ENCODE assay signal across 17 cellular contexts in the genomic region with DNA sequence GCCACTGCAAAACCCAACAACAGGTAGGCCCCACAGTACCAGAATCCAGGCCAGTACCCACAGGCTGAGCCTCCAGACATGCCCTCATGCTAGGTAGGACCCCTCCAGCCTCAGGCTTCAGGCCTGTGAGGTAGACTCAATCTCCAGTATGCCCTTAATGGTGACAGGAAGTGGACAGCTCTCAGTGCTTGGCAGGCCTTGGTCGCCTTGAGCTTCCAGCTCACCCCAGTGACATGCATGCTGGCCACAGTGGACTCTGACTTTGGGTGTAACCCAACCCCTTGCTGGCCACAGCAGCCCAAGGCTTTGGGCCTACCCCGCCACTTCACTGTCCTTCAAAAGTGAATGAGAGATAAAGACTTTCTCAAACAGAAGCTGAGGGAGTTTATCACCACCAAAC.
DNase-seq lines count a peak whose midpoint lies in the region; ATAC-seq, FAIRE-seq and TF ChIP-seq lines count a peak whose summit lies in the region.
"Had no signal": no experiment of that assay in that cellular context is flagged by ENCODE, and none has a peak within 500 bp of the region (broad histone marks: within the 10 kb centered on the region; RNA-seq: fewer than 3 reads in every experiment).

No MANE protein-coding gene starts in this region.

- no peak overlapping the region for H2BK120ac ChIP-seq in mesenchymal stem cell (ENCODE audit: low read depth, low read length)

- no peaks in the 10 kb centered on the region for H3K79me1 ChIP-seq in mesenchymal stem cell (replicated peaks; ENCODE audit: low read length, poor library complexity, severe bottlenecking)

- H3K27ac ChIP-seq in DND-41 (ENCODE audit: low read length) (0 out of 2 replicates have a peak overlapping the region, but pooled peaks have one; percentile 3), mesenchymal stem cell (ENCODE audit: low read length, poor library complexity, severe bottlenecking) (no peak overlapping the region), SJCRH30 (no peak overlapping the region)
- H3K27ac ChIP-seq: BLaER1, HL-60 had no signal

- H4K20me1 ChIP-seq in DND-41 (ENCODE audit: insufficient read depth, low read length): no peaks in the 10 kb centered on the region
- H4K20me1 ChIP-seq: BLaER1 had no signal

- FAIRE-seq in bronchial epithelial cell (lab: Jason Lieb, UNC): peak; percentile 70

- H3K9me3 ChIP-seq in DND-41 (ENCODE audit: insufficient read depth, low read length, severe bottlenecking) (no peaks in the 10 kb centered on the region), mesenchymal stem cell (ENCODE audit: control insufficient read depth, low read length) (no peaks in the 10 kb centered on the region), SJCRH30 (replicated peaks) (no peaks in the 10 kb centered on the region)
- H3K9me3 ChIP-seq: BLaER1, HAP-1 had no signal

- H3K4me1 ChIP-seq in DND-41 (ENCODE audit: insufficient read depth, low read length) (no peaks in the 10 kb centered on the region), mesenchymal stem cell (ENCODE audit: control insufficient read depth, insufficient read depth, low read depth, low read length) (no peaks in the 10 kb centered on the region), SJCRH30 (no peaks in the 10 kb centered on the region)
- H3K4me1 ChIP-seq: BLaER1, HAP-1 had no signal

- H4K91ac ChIP-seq in mesenchymal stem cell (ENCODE audit: low read length): no peak overlapping the region

- H3K14ac ChIP-seq in mesenchymal stem cell (ENCODE audit: low read length in 2 of 2): no peak overlapping the region

- no peak overlapping the region for H3K18ac ChIP-seq in mesenchymal stem cell (ENCODE audit: low read depth in 1 of 2, low read length in 2 of 2)

- H3K23ac ChIP-seq in mesenchymal stem cell (ENCODE audit: low read length in 2 of 2): no peak overlapping the region

- H3K4me1 Mint-ChIP-seq in stimulated activated effector memory CD8-positive, alpha-beta T cell treated with anti-CD3 and anti-CD28 coated beads, Interleukin-12 subunit alpha, Interleukin-12 subunit beta, amount 100 ng/mL, for 72 hours: no peaks in the 10 kb centered on the region
- H3K4me1 Mint-ChIP-seq: CD14-positive monocyte; CD4-positive, alpha-beta memory T cell had no signal

- H2BK15ac ChIP-seq in mesenchymal stem cell (ENCODE audit: low read depth, poor library complexity, severe bottlenecking): no peak overlapping the region

- H2AFZ ChIP-seq in DND-41 (ENCODE audit: low read depth, low read length) (no peak overlapping the region; the same call in 1 of the 2 replicates), mesenchymal stem cell (ENCODE audit: low read depth, low read length) (no peak overlapping the region)

- no peak for TF ChIP-seq CTCF in DND-41 (IDR thresholded peaks at IDR 0.05; ENCODE audit: borderline replicate concordance, extremely low read depth, low read length, poor library complexity, severe bottlenecking)
- no peak for TF ChIP-seq CTCF in bronchial epithelial cell (IDR thresholded peaks at IDR 0.05; ENCODE audit: insufficient read depth, low read length, severe bottlenecking)

- H2AK5ac ChIP-seq in mesenchymal stem cell (ENCODE audit: low read length, severe bottlenecking): no peak overlapping the region

- no peak overlapping the region for H3K27ac Mint-ChIP-seq in stimulated activated effector memory CD8-positive, alpha-beta T cell treated with anti-CD3 and anti-CD28 coated beads, Interleukin-12 subunit alpha, Interleukin-12 subunit beta, amount 100 ng/mL, for 72 hours
- H3K27ac Mint-ChIP-seq: CD14-positive monocyte; CD4-positive, alpha-beta memory T cell had no signal

- no peaks in the 10 kb centered on the region for H3K36me3 Mint-ChIP-seq in stimulated activated effector memory CD8-positive, alpha-beta T cell treated with anti-CD3 and anti-CD28 coated beads, Interleukin-12 subunit alpha, Interleukin-12 subunit beta, amount 100 ng/mL, for 72 hours
- H3K36me3 Mint-ChIP-seq: CD14-positive monocyte; CD4-positive, alpha-beta memory T cell had no signal

- H3K4ac ChIP-seq in mesenchymal stem cell (ENCODE audit: low read depth in 1 of 2, low read length in 2 of 2): no peak overlapping the region

- no peak overlapping the region for H3K4me3 Mint-ChIP-seq in stimulated activated effector memory CD8-positive, alpha-beta T cell treated with anti-CD3 and anti-CD28 coated beads, Interleukin-12 subunit alpha, Interleukin-12 subunit beta, amount 100 ng/mL, for 72 hours
- H3K4me3 Mint-ChIP-seq: CD14-positive monocyte; CD4-positive, alpha-beta memory T cell had no signal

- 94% methylated on average over 1 of the region's 2 CpGs for WGBS in mesenchymal stem cell

- H3K4me2 ChIP-seq in DND-41 (ENCODE audit: insufficient read depth, low read length) (no peak overlapping the region), mesenchymal stem cell (ENCODE audit: low read length, poor library complexity, severe bottlenecking) (no peak overlapping the region)
- H3K4me2 ChIP-seq: BLaER1 had no signal

- ATAC-seq in DND-41 (ENCODE audit: insufficient read depth, low read depth): 0 out of 3 replicates have a peak, but pooled peaks have one; percentile 37
- ATAC-seq in stimulated activated effector memory CD8-positive, alpha-beta T cell treated with anti-CD3 and anti-CD28 coated beads, Interleukin-12 subunit alpha, Interleukin-12 subunit beta, amount 100 ng/mL, for 72 hours: peak; percentile 11

- H3K4me3 ChIP-seq in DND-41 (ENCODE audit: low read depth in 1 of 2, low read length in 2 of 2): no peak overlapping the region
- H3K4me3 ChIP-seq in bronchial epithelial cell (ENCODE audit: low read depth, low read length): no peak overlapping the region
- H3K4me3 ChIP-seq in mesenchymal stem cell (ENCODE audit: insufficient read depth in 1 of 2, low read depth in 1 of 2, low read length in 2 of 2): no peak overlapping the region
- no peak overlapping the region for H3K4me3 ChIP-seq in SJCRH30
- H3K4me3 ChIP-seq: BLaER1, HAP-1 had no signal

- H3K79me2 ChIP-seq in DND-41 (ENCODE audit: insufficient read depth, low read length): no peaks in the 10 kb centered on the region

- peak overlapping the region; percentile 75 for H4K8ac ChIP-seq in mesenchymal stem cell (ENCODE audit: low read length)

- H2BK12ac ChIP-seq in mesenchymal stem cell (ENCODE audit: low read length in 2 of 2): no peak overlapping the region

- H3K27me3 ChIP-seq in DND-41 (ENCODE audit: insufficient read depth, low read length, poor library complexity) (no peaks in the 10 kb centered on the region), bronchial epithelial cell (ENCODE audit: control insufficient read depth, insufficient read depth, low read length) (no peaks in the 10 kb centered on the region), mesenchymal stem cell (ENCODE audit: control insufficient read depth in 1 of 2, insufficient read depth in 1 of 2, low read length in 2 of 2) (no peaks in the 10 kb centered on the region), SJCRH30 (no peaks in the 10 kb centered on the region)
- H3K27me3 ChIP-seq: BLaER1 had no signal

- H3K9me3 Mint-ChIP-seq in stimulated activated effector memory CD8-positive, alpha-beta T cell treated with anti-CD3 and anti-CD28 coated beads, Interleukin-12 subunit alpha, Interleukin-12 subunit beta, amount 100 ng/mL, for 72 hours: no peaks in the 10 kb centered on the region

- H3K36me3 ChIP-seq in DND-41 (ENCODE audit: insufficient read depth, low read length): no peaks in the 10 kb centered on the region
- H3K36me3 ChIP-seq in bronchial epithelial cell (ENCODE audit: control insufficient read depth, insufficient read depth, low read length): no peaks in the 10 kb centered on the region
- no peaks in the 10 kb centered on the region for H3K36me3 ChIP-seq in mesenchymal stem cell (ENCODE audit: control insufficient read depth in 1 of 2, insufficient read depth in 2 of 2, low read depth in 1 of 2, low read length in 2 of 2)
- no peaks in the 10 kb centered on the region for H3K36me3 ChIP-seq in SJCRH30
- H3K36me3 ChIP-seq: BLaER1, HAP-1 had no signal

- no peak overlapping the region for H2BK5ac ChIP-seq in mesenchymal stem cell (ENCODE audit: low read depth, low read length, poor library complexity, severe bottlenecking)

- DNase-seq in DND-41: no peak
- no peak for DNase-seq in bronchial epithelial cell (ENCODE audit: low read depth)
- no peak for DNase-seq in mesenchymal stem cell
- no peak for DNase-seq in stimulated activated effector memory CD8-positive, alpha-beta T cell treated with anti-CD3 and anti-CD28 coated beads, Interleukin-12 subunit alpha, Interleukin-12 subunit beta, amount 100 ng/mL, for 72 hours (ENCODE audit: low spot score in 2 of 2)
- no peak for DNase-seq in SJCRH30
- no peak for DNase-seq in hippocampal formation (lab: John Stamatoyannopoulos, UW)
- no peak for DNase-seq in activated naive CD4-positive, alpha-beta T cell (lab: John Stamatoyannopoulos, UW)
- DNase-seq: 8988T; CD4-positive, alpha-beta memory T cell; DMS153; DMS79; GF-D8; GOT3 had no signal

- H3K9ac ChIP-seq in DND-41 (ENCODE audit: low read depth, low read length) (no peak overlapping the region), mesenchymal stem cell (ENCODE audit: low read length) (no peak overlapping the region)
- H3K9ac ChIP-seq: BLaER1 had no signal
